14 cellular contexts compared by ENCODE assay signal in the genomic region with DNA sequence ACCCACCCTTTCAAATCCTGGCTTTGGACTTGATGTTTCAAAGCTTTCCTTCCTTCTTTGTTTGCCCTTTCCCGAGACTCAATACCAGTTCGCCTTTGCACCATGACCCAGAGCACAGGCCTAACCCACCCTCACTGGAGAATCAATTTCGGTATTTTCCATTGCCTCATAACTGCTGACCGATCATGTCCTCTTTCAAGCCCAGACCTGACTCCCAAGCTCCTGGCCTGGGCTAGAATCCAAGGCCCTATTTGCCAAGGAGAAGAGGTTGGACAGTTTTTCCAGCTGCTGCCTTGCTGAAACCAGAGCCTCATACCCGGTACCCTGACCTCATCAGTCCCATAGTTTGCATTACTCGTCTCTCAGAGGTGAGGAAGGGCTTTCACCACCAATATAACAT. TPM values are rescaled to one million over a fixed set of nuclear protein-coding genes. Genes with fewer than 3 reads are reported as not detected.
DNase-seq lines count a peak whose midpoint lies in the region; ATAC-seq and TF ChIP-seq lines count a peak whose summit lies in the region.
"Had no signal": no experiment of that assay in that cellular context is flagged by ENCODE, and none has a peak within 500 bp of the region (broad histone marks: within the 10 kb centered on the region; RNA-seq: fewer than 3 reads in every experiment).

No MANE protein-coding gene starts in this region.

- H3K4me3 ChIP-seq in SJCRH30: no peak overlapping the region
- H3K4me3 ChIP-seq in gastroesophageal sphincter: no peak overlapping the region
- H3K4me3 ChIP-seq: upper lobe of right lung had no signal

- DNase-seq in LHCN-M2 (ENCODE audit: low read depth): peak; percentile 79
- peak; percentile 87 to 93 for DNase-seq in SJCRH30
- DNase-seq in sciatic nerve (ENCODE audit: low spot score): peak; percentile 73
- DNase-seq in mucosa of gallbladder (ENCODE audit: low spot score): no peak
- DNase-seq in activated CD8-positive, alpha-beta memory T cell treated with anti-CD3 and anti-CD28 coated beads, Interleukin-2, amount 50 U/mL, for 4 hours: no peak
- DNase-seq: activated CD4-positive, alpha-beta T cell treated with anti-CD3 and anti-CD28 coated beads, Interleukin-2, amount 50 U/mL, for 48 hours; DMS79; NCI-H524 treated with DMSO at 0.1 percent for 48 hours; occipital lobe; RPMI8226; upper lobe of right lung had no signal

- no peak for TF ChIP-seq EP300 in gastroesophageal sphincter (IDR thresholded peaks at IDR 0.05)

- TF ChIP-seq CTCF in gastroesophageal sphincter (IDR thresholded peaks at IDR 0.05): no peak

- H3K36me3 ChIP-seq in SJCRH30 (no peaks in the 10 kb centered on the region), gastroesophageal sphincter (no peaks in the 10 kb centered on the region)
- H3K36me3 ChIP-seq: upper lobe of right lung had no signal

- 49% methylated on average over 6 of the region's 6 CpGs; no CpG with 5 or more reads in 1 of the 2 donors for WGBS in gastroesophageal sphincter (ENCODE audit: low coverage in 1 of 2), 2 donors

- H3K4me1 ChIP-seq in SJCRH30: peaks cover 19% of the 10 kb centered on the region
- no peaks in the 10 kb centered on the region for H3K4me1 ChIP-seq in gastroesophageal sphincter
- H3K4me1 ChIP-seq: upper lobe of right lung had no signal

- intact Hi-C loops in sciatic nerve (cut with DNase I): no loop called here

- no peaks in the 10 kb centered on the region for H3K9me3 ChIP-seq in SJCRH30 (replicated peaks)
- H3K9me3 ChIP-seq in gastroesophageal sphincter: no peaks in the 10 kb centered on the region
- H3K9me3 ChIP-seq: upper lobe of right lung had no signal

- ATAC-seq in gastroesophageal sphincter (peak; percentile 46), sciatic nerve (peak; percentile 97), HG02884 (IDR thresholded peaks at IDR 0.05; ENCODE audit: unreplicated experiment) (no peak), GM21619 (IDR thresholded peaks at IDR 0.05; ENCODE audit: unreplicated experiment) (no peak)
- ATAC-seq: upper lobe of right lung had no signal

- no peak for TF ChIP-seq POLR2A in gastroesophageal sphincter (IDR thresholded peaks at IDR 0.05)

- H3K27ac ChIP-seq in SJCRH30: peak overlapping the region; percentile 72
- H3K27ac ChIP-seq in gastroesophageal sphincter: no peak overlapping the region
- H3K27ac ChIP-seq: upper lobe of right lung had no signal

- H3K27me3 ChIP-seq in SJCRH30 (no peaks in the 10 kb centered on the region), gastroesophageal sphincter (no peaks in the 10 kb centered on the region)
- H3K27me3 ChIP-seq: upper lobe of right lung had no signal

RNA-seq across cellular contexts. Expression of gene HELZ, which starts 35.3 kb away (rescaled TPM):
- total RNA-seq in LHCN-M2 (2014; rRNA removed): 16.1 and 18.4 TPM in 2 replicates
- polyA plus RNA-seq in LHCN-M2 (2012): 5.0 TPM
- 33.2 and 42.3 TPM in 2 replicates for total RNA-seq in SJCRH30 (2014; rRNA removed; shearing (Covaris generic))
- total RNA-seq in gastroesophageal sphincter: 10 to 100 TPM; 43.7 to 70.2 (median 58.3) TPM
- total RNA-seq in sciatic nerve: 86.0 TPM
- 49.5 TPM for total RNA-seq in mucosa of gallbladder

Comparison
In these comparisons a context has a peak if more than half of its experiments do, and no peak if none do; other contexts are left out.
1. DNase-seq: peak in LHCN-M2 (single experiment), SJCRH30 (2 of 2) and sciatic nerve (single experiment); none in mucosa of gallbladder (single experiment) and activated CD8-positive, alpha-beta memory T cell treated with anti-CD3 and anti-CD28 coated beads, Interleukin-2, amount 50 U/mL, for 4 hours (single experiment).
2. ATAC-seq: peak in gastroesophageal sphincter (single experiment) and sciatic nerve (single experiment); none in HG02884 (single experiment) and GM21619 (single experiment).